Comparison of ENCODE assay signal across 22 cellular contexts in genomic region chr15:82020588-82020987, GRCh38.
"Had no signal": no experiment of that assay in that cellular context is flagged by ENCODE, and none has a peak within 500 bp of the region (broad histone marks: within the 10 kb centered on the region; RNA-seq: fewer than 3 reads in every experiment).

No MANE protein-coding gene starts in this region.

- DNase-seq: activated CD4-positive, alpha-beta memory T cell treated with anti-CD3 and anti-CD28 coated beads, Interleukin-2, amount 10 ng/mL, durations not matched to agents 7 days and 5 days; activated CD4-positive, alpha-beta T cell treated with anti-CD3 and anti-CD28 coated beads, Interleukin-2, amount 50 U/mL, for 1 hour; activated CD4-positive, CD25-positive, alpha-beta regulatory T cell; activated CD8-positive, alpha-beta memory T cell treated with anti-CD3 and anti-CD28 coated beads, Interleukin-2, amount 50 U/mL, for 4 hours; activated naive CD4-positive, alpha-beta T cell treated with anti-CD3 and anti-CD28 coated beads, Interleukin-2, amount 50 U/mL, for 16 hours; activated naive CD8-positive, alpha-beta T cell treated with anti-CD3 and anti-CD28 coated beads, Interleukin-2, amount 10 ng/mL, durations not matched to agents 7 days and 5 days; activated T-cell treated with anti-CD3 and anti-CD28 coated beads, Interleukin-2, amount 50 U/mL, for 72 hours; adrenal gland; anterior cingulate cortex; cerebellar nuclear complex; KG1; NCI-H1092; NCI-H1930; NCI-H2227 treated with DMSO at 0.1 percent for 48 hours; NCI-H526; NK-92 treated with Interleukin-12 subunit alpha and Interleukin-12 subunit beta, amount 100 ng/mL, for 24 hours; SHP77 treated with DMSO at 0.1 percent for 48 hours; T-cell; T-helper 2 cell; T1000 had no signal

- H3K9me3 ChIP-seq: adrenal gland had no signal

- H3K4me1 ChIP-seq: adrenal gland had no signal

- FAIRE-seq: RCC 7860, TTC549 had no signal

- H3K27ac Mint-ChIP-seq: activated CD4-positive, alpha-beta memory T cell treated with anti-CD3 and anti-CD28 coated beads, Interleukin-2, amount 10 ng/mL, durations not matched to agents 7 days and 5 days; activated naive CD8-positive, alpha-beta T cell treated with anti-CD3 and anti-CD28 coated beads, Interleukin-2, amount 10 ng/mL, durations not matched to agents 7 days and 5 days; activated T-cell treated with anti-CD3 and anti-CD28 coated beads, Interleukin-2, amount 50 U/mL, for 72 hours; T-cell had no signal

- ATAC-seq: activated T-cell treated with anti-CD3 and anti-CD28 coated beads, Interleukin-2, amount 50 U/mL, for 72 hours; T-cell had no signal

- H3K4me1 Mint-ChIP-seq: activated CD4-positive, alpha-beta memory T cell treated with anti-CD3 and anti-CD28 coated beads, Interleukin-2, amount 10 ng/mL, durations not matched to agents 7 days and 5 days; T-cell had no signal

- H3K27ac ChIP-seq: adrenal gland had no signal

- H3K9me3 Mint-ChIP-seq: activated CD4-positive, alpha-beta memory T cell treated with anti-CD3 and anti-CD28 coated beads, Interleukin-2, amount 10 ng/mL, durations not matched to agents 7 days and 5 days; activated naive CD8-positive, alpha-beta T cell treated with anti-CD3 and anti-CD28 coated beads, Interleukin-2, amount 10 ng/mL, durations not matched to agents 7 days and 5 days; T-cell had no signal

- H3K36me3 Mint-ChIP-seq: activated naive CD8-positive, alpha-beta T cell treated with anti-CD3 and anti-CD28 coated beads, Interleukin-2, amount 10 ng/mL, durations not matched to agents 7 days and 5 days; T-cell had no signal

- H3K4me3 Mint-ChIP-seq: activated CD4-positive, alpha-beta memory T cell treated with anti-CD3 and anti-CD28 coated beads, Interleukin-2, amount 10 ng/mL, durations not matched to agents 7 days and 5 days; activated naive CD8-positive, alpha-beta T cell treated with anti-CD3 and anti-CD28 coated beads, Interleukin-2, amount 10 ng/mL, durations not matched to agents 7 days and 5 days; activated T-cell treated with anti-CD3 and anti-CD28 coated beads, Interleukin-2, amount 50 U/mL, for 72 hours; T-cell had no signal

- H3K36me3 ChIP-seq: adrenal gland had no signal

- H3K27me3 ChIP-seq: adrenal gland had no signal

- H3K4me3 ChIP-seq: adrenal gland had no signal
